ENCODE assay signal across 25 cellular contexts in the genomic region with DNA sequence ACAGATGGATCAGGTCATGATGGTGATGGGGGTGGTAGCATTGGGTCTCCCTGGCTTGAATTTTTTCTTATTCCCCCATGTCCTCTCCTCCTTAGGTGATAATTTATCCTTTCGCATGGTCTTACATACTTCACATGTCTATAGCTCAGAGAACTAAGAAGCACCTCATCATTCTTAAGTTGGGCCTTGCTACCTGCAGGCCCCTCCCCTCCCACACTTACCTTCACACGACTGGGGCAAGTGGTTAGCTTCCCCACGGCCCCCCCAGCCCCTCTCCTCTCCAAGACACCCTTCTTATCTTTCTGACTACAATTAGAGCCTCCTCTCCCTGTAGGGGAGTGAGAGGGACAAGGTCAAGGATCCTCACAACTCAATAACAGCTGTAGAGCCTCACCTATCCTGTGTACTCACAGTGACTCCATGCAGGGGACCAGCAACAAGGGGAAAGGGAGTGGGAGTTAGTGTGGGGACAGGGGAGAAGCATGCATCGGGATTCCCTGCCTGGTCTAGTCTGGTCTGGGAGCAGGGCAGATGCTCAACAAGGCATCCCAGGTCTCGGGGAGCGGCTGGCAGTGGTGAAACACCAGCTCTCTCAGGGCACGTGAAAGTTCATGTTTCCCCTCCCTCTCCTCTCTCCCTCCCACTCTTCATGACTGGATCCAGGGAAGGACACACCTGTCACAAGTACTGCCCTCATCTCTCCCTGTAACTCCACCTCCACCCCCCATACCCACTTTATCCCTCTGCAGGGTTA.
"Had no signal": no experiment of that assay in that cellular context is flagged by ENCODE, and none has a peak within 500 bp of the region (broad histone marks: within the 10 kb centered on the region; RNA-seq: fewer than 3 reads in every experiment).

No MANE protein-coding gene starts in this region.

- H3K27ac ChIP-seq: foreskin keratinocyte, heart left ventricle, left lung, lower lobe of right lung, right lobe of liver, thyroid gland had no signal

- H3K4me3 ChIP-seq: heart left ventricle, left lung, lower lobe of right lung, right lobe of liver, thyroid gland had no signal

- H3K36me3 Mint-ChIP-seq: activated naive CD4-positive, alpha-beta T cell treated with anti-CD3 and anti-CD28 coated beads, Interleukin-2, amount 10 ng/mL, durations not matched to agents 7 days and 5 days had no signal

- ATAC-seq: esophagus mucosa; foreskin keratinocyte; heart left ventricle; left lung; lower lobe of right lung; right lobe of liver; stimulated activated naive CD8-positive, alpha-beta T cell treated with anti-CD3 and anti-CD28 coated beads, Interleukin-15, Interleukin-2, amounts not matched to agents 100 U/mL and 50 U/mL, for 24 hours had no signal

- H3K9me3 Mint-ChIP-seq: activated naive CD4-positive, alpha-beta T cell treated with anti-CD3 and anti-CD28 coated beads, Interleukin-2, amount 10 ng/mL, durations not matched to agents 7 days and 5 days; activated T-helper 1 cell treated with anti-CD3 and anti-CD28 coated beads, Interleukin-12 subunit alpha, Interleukin-12 subunit beta, Interleukin-2, Interleukin-4 antibody, amounts not matched to agents 30 ng/mL and 10 ng/mL and 1 ng/mL, durations not matched to agents 14 hours and 24 hours and 36 hours; dendritic cell treated with granulocyte-macrophage colony-stimulating factor and Interleukin-4, amounts not matched to agents 40 ng/mL and 50 ng/mL, for 4 days; endodermal cell; neural crest cell had no signal

- H3K4me1 Mint-ChIP-seq: activated naive CD4-positive, alpha-beta T cell treated with anti-CD3 and anti-CD28 coated beads, Interleukin-2, amount 10 ng/mL, durations not matched to agents 7 days and 5 days; immature natural killer cell; neural crest cell had no signal

- H3K9me3 ChIP-seq: heart left ventricle, left lung, lower lobe of right lung, right lobe of liver, thyroid gland had no signal

- H3K4me3 Mint-ChIP-seq: activated naive CD4-positive, alpha-beta T cell treated with anti-CD3 and anti-CD28 coated beads, Interleukin-2, amount 10 ng/mL, durations not matched to agents 7 days and 5 days; activated T-helper 1 cell treated with anti-CD3 and anti-CD28 coated beads, Interleukin-12 subunit alpha, Interleukin-12 subunit beta, Interleukin-2, Interleukin-4 antibody, amounts not matched to agents 30 ng/mL and 10 ng/mL and 1 ng/mL, durations not matched to agents 14 hours and 24 hours and 36 hours; dendritic cell treated with granulocyte-macrophage colony-stimulating factor and Interleukin-4, amounts not matched to agents 40 ng/mL and 50 ng/mL, for 4 days; endodermal cell; immature natural killer cell; neural crest cell had no signal

- H3K4me1 ChIP-seq: left lung, lower lobe of right lung, right lobe of liver had no signal

- H3K36me3 ChIP-seq: heart left ventricle, left lung, lower lobe of right lung, right lobe of liver, thyroid gland had no signal

- H3K27ac Mint-ChIP-seq: activated naive CD4-positive, alpha-beta T cell treated with anti-CD3 and anti-CD28 coated beads, Interleukin-2, amount 10 ng/mL, durations not matched to agents 7 days and 5 days; activated T-helper 1 cell treated with anti-CD3 and anti-CD28 coated beads, Interleukin-12 subunit alpha, Interleukin-12 subunit beta, Interleukin-2, Interleukin-4 antibody, amounts not matched to agents 30 ng/mL and 10 ng/mL and 1 ng/mL, durations not matched to agents 14 hours and 24 hours and 36 hours; dendritic cell treated with granulocyte-macrophage colony-stimulating factor and Interleukin-4, amounts not matched to agents 40 ng/mL and 50 ng/mL, for 4 days; endodermal cell; immature natural killer cell had no signal

- DNase-seq: activated CD4-positive, alpha-beta T cell treated with anti-CD3 and anti-CD28 coated beads for 4 hours; activated CD4-positive, alpha-beta T cell treated with anti-CD3 and anti-CD28 coated beads, Interleukin-2, amount 50 U/mL, for 4 hours; activated CD8-positive, alpha-beta memory T cell treated with anti-CD3 and anti-CD28 coated beads for 24 hours; activated gamma-delta T cell; activated naive CD4-positive, alpha-beta T cell treated with anti-CD3 and anti-CD28 coated beads, Interleukin-2, amount 10 ng/mL, durations not matched to agents 7 days and 5 days; activated T-cell treated with anti-CD3 and anti-CD28 coated beads, Interleukin-2, amount 50 U/mL, for 1 hour; amygdala; caudate nucleus; endodermal cell; foreskin keratinocyte; heart left ventricle; hypothalamus; immature natural killer cell; left lung; lower lobe of right lung; mesendoderm; occipital lobe; right lobe of liver; stimulated activated CD4-positive, alpha-beta T cell treated with anti-CD3 and anti-CD28 coated beads, Interleukin-2, amount 100 ng/mL, for 48 hours; stimulated activated naive CD8-positive, alpha-beta T cell treated with anti-CD3 and anti-CD28 coated beads, Interleukin-15, Interleukin-2, amounts not matched to agents 100 U/mL and 50 U/mL, for 24 hours; thyroid gland had no signal

- H3K27me3 ChIP-seq: right lobe of liver, thyroid gland had no signal
